ENCODE assay signal across 8 cellular contexts in genomic region chr11:7513210-7514098, GRCh38. TPM values are rescaled to one million over a fixed set of nuclear protein-coding genes. Genes with fewer than 3 reads are reported as not detected.
DNase-seq lines count a peak whose midpoint lies in the region; ATAC-seq and TF ChIP-seq lines count a peak whose summit lies in the region.

TSS of gene PPFIBP2 (plus strand) at chr11:7513999. CDS start at chr11:7549476, 35,477 bp downstream.

- no peaks in the 10 kb centered on the region for H3F3A ChIP-seq in SK-N-SH (replicated peaks; ENCODE audit: insufficient read depth)

- H3K27ac ChIP-seq in HUES64 (ENCODE audit: low read depth, low read length) (no peak within 1 kb of the TSS; the same call in 1 of the 2 replicates), SK-N-SH (ENCODE audit: low read depth in 2 of 2, low read length in 1 of 2) (peak within 1 kb of the TSS in 1 of 2 experiments; percentile 60; a peak in 1 of 4 replicates), ovary (peak within 1 kb of the TSS; percentile 94), thymus (ENCODE audit: low read depth) (peak within 1 kb of the TSS; percentile 85)

- no peaks in the 10 kb centered on the region for H4K20me1 ChIP-seq in SK-N-SH (ENCODE audit: insufficient read depth)

- TF ChIP-seq RAD21 in SK-N-SH (IDR thresholded peaks at IDR 0.05; ENCODE audit: low read length): peak; percentile 69

- TF ChIP-seq POLR2A in ovary (IDR thresholded peaks at IDR 0.05): peak; percentile 46

- peaks cover 4 to 17% of the 10 kb centered on the region in 2 donors for H3K36me3 Mint-ChIP-seq in activated naive CD4-positive, alpha-beta T cell treated with anti-CD3 and anti-CD28 coated beads, Interleukin-2, amount 50 U/mL, for 72 hours

- CTCF ChIA-PET in SK-N-SH (lab: Yijun Ruan, JAX): interaction anchor here (0.6 to 7.0 kb wide), 42 partner anchors 8 to 1061 kb away, joined by 3 to 74 read pairs (median 4); partner anchors contain the start of gene EIF3F

- WGBS in HUES64: under 1% methylated on average over 78 of the region's 80 CpGs
- 2% methylated on average over 21 of the region's 80 CpGs for WGBS in SK-N-SH (ENCODE audit: low lambda C conversion rate)
- 0 to 1% (median 1%) methylated on average over 71 to 80 of the region's 80 CpGs for WGBS in ovary, 3 donors
- WGBS in thymus: under 1% methylated on average over 80 of the region's 80 CpGs

- POLR2A ChIA-PET in SK-N-SH (lab: Yijun Ruan, JAX): interaction anchor here (0.8 kb wide), 1 partner anchor 58 kb away, joined by 3 read pairs; no protein-coding TSS in a partner anchor

- peak within 1 kb of the TSS; percentile 98 for H2AFZ ChIP-seq in SK-N-SH (ENCODE audit: low read depth)

- intact Hi-C loops in head of caudate nucleus (cut with DNase I): loop anchor here (2.0 to 5.0 kb wide), 3 partner anchors 55 to 154 kb away; no protein-coding TSS in a partner anchor
- intact Hi-C loops in ovary (cut with DNase I): no loop called here

- no peaks in the 10 kb centered on the region for H3K36me3 ChIP-seq in HUES64 (ENCODE audit: insufficient read depth, low read length)
- H3K36me3 ChIP-seq in SK-N-SH (replicated peaks in 1 of 2; ENCODE audit: control insufficient read depth in 1 of 2, insufficient read depth in 2 of 2, low read length in 1 of 2): no peaks in the 10 kb centered on the region
- no peaks in the 10 kb centered on the region for H3K36me3 ChIP-seq in ovary
- H3K36me3 ChIP-seq in thymus (ENCODE audit: control insufficient read depth, insufficient read depth): no peaks in the 10 kb centered on the region

- DNase-seq in EL (peak; percentile 75), SK-N-SH (peak; percentile 96), head of caudate nucleus (peak; percentile 64 to 94 (median 87)), ovary (peak; percentile 81 to 90 (median 87))
- DNase-seq in activated naive CD4-positive, alpha-beta T cell treated with anti-CD3 and anti-CD28 coated beads, Interleukin-2, amount 50 U/mL, for 72 hours (ENCODE audit: low spot score in 2 of 2): peak; percentile 87 to 91

- peaks cover 1 to 14% of the 10 kb centered on the region in 2 donors for H3K9me3 Mint-ChIP-seq in activated naive CD4-positive, alpha-beta T cell treated with anti-CD3 and anti-CD28 coated beads, Interleukin-2, amount 50 U/mL, for 72 hours

- H3K4me3 ChIP-seq in HUES64 (ENCODE audit: low read length) (peak within 1 kb of the TSS; percentile 77), SK-N-SH (ENCODE audit: low read depth in 2 of 2, low read length in 1 of 2) (peak within 1 kb of the TSS; percentile 63 to 76), ovary (peak within 1 kb of the TSS; percentile 93), thymus (ENCODE audit: low read length) (peak within 1 kb of the TSS; percentile 85)

- peaks cover 25% of the 10 kb centered on the region for H3K27me3 ChIP-seq in HUES64 (ENCODE audit: insufficient read depth, low read length)
- H3K27me3 ChIP-seq in SK-N-SH (ENCODE audit: insufficient read depth): peaks cover 9% of the 10 kb centered on the region
- no peaks in the 10 kb centered on the region for H3K27me3 ChIP-seq in ovary
- H3K27me3 ChIP-seq in thymus (ENCODE audit: control insufficient read depth, insufficient read depth): peaks cover 14% of the 10 kb centered on the region

- TF ChIP-seq EP300 in SK-N-SH (IDR thresholded peaks at IDR 0.05; ENCODE audit: borderline replicate concordance in 1 of 2, low read depth in 1 of 2, low read length in 1 of 2): no peak
- TF ChIP-seq EP300 in ovary (IDR thresholded peaks at IDR 0.05): no peak

- TF ChIP-seq CTCF in SK-N-SH (IDR thresholded peaks at IDR 0.05): peak; percentile 79
- TF ChIP-seq CTCF in ovary (IDR thresholded peaks at IDR 0.05): peak in 2 of 3 donors; percentile 18 to 62

- H3K27ac Mint-ChIP-seq in activated naive CD4-positive, alpha-beta T cell treated with anti-CD3 and anti-CD28 coated beads, Interleukin-2, amount 50 U/mL, for 72 hours: peak within 1 kb of the TSS; percentile 93 to 94

- H3K9ac ChIP-seq in HUES64 (ENCODE audit: low read depth, low read length): peak within 1 kb of the TSS; percentile 57
- H3K9ac ChIP-seq in SK-N-SH: peak within 1 kb of the TSS; percentile 18; the same call in 1 of the 2 replicates

- H3K79me2 ChIP-seq in SK-N-SH (ENCODE audit: insufficient read depth): no peaks in the 10 kb centered on the region

- H3K4me2 ChIP-seq in SK-N-SH: peak within 1 kb of the TSS; percentile 93

- H3K9me2 ChIP-seq in SK-N-SH: no peaks in the 10 kb centered on the region

- H3K4me1 ChIP-seq in HUES64 (ENCODE audit: insufficient read depth, low read length) (peaks cover 14% of the 10 kb centered on the region; the same call in 1 of the 2 replicates), SK-N-SH (ENCODE audit: control insufficient read depth in 1 of 2, insufficient read depth in 2 of 2, low read depth in 1 of 2, low read length in 1 of 2) (peaks cover 0 to 18% of the 10 kb centered on the region in 2 experiments; a peak in 1 of 4 replicates), ovary (ENCODE audit: insufficient read depth) (peaks cover 7% of the 10 kb centered on the region), thymus (ENCODE audit: control insufficient read depth, insufficient read depth, low read length) (peaks cover 19% of the 10 kb centered on the region)

- ATAC-seq in GM21526 (IDR thresholded peaks at IDR 0.05; ENCODE audit: low FRiP score, unreplicated experiment): peak; percentile 69
- ATAC-seq in activated naive CD4-positive, alpha-beta T cell treated with anti-CD3 and anti-CD28 coated beads, Interleukin-2, amount 50 U/mL, for 72 hours: peak; percentile 90 to 93

- H3K9me3 ChIP-seq in HUES64 (ENCODE audit: insufficient read depth, low read depth, low read length) (no peaks in the 10 kb centered on the region), SK-N-SH (no peaks in the 10 kb centered on the region), ovary (no peaks in the 10 kb centered on the region), thymus (ENCODE audit: control insufficient read depth) (no peaks in the 10 kb centered on the region)

TF ChIP-seq in SK-N-SH, 30 proteins besides CTCF, POLR2A, EP300 and RAD21:
- TF ChIP-seq CHD2 (IDR thresholded peaks at IDR 0.05; ENCODE audit: low read length, partially characterized antibody) (no peak), USF1 (IDR thresholded peaks at IDR 0.05; ENCODE audit: borderline replicate concordance, low read depth) (peak; percentile 92), USF2 (IDR thresholded peaks at IDR 0.05; ENCODE audit: borderline replicate concordance, low read depth, low read length) (peak; percentile 53; the same call in 1 of the 2 replicates), SMC3 (IDR thresholded peaks at IDR 0.05; ENCODE audit: low read depth, low read length) (peak; percentile 60)

RNA-seq across cellular contexts. Expression of gene PPFIBP2, which starts in this region (rescaled TPM):
- 8.1 TPM for polyA plus RNA-seq in HUES64 (2013, experiment 1 of 2)
- polyA plus RNA-seq in HUES64 (2013, experiment 2 of 2): 10.4 TPM
- polyA plus RNA-seq in SK-N-SH (2012; rRNA removed): 0.67 and 1.1 TPM in 2 replicates
- polyA plus RNA-seq in SK-N-SH (2012; cell fraction: cytosol; rRNA removed): 0.55 and 1.7 TPM in 2 replicates
- polyA plus RNA-seq in SK-N-SH (2012; cell fraction: nucleus; rRNA removed): 1.8 and 2.7 TPM in 2 replicates
- total RNA-seq in activated naive CD4-positive, alpha-beta T cell treated with anti-CD3 and anti-CD28 coated beads, Interleukin-2, amount 50 U/mL, for 72 hours: 10 to 100 TPM; 13.7 to 19.9 TPM
- total RNA-seq in ovary: 10 to 100 TPM; 18.0 to 32.7 (median 20.7) TPM
- 10 to 100 TPM in 1 of 2 donors, 1 to 10 TPM in 1; 9.6 to 36.2 TPM for polyA plus RNA-seq in ovary
- polyA plus RNA-seq in thymus: 5.6 TPM
